9 cellular contexts compared by ENCODE assay signal in genomic region chr3:46440531-46441294, GRCh38. TPM values are rescaled to one million over a fixed set of nuclear protein-coding genes. Genes with fewer than 3 reads are reported as not detected.
DNase-seq lines count a peak whose midpoint lies in the region; ATAC-seq, FAIRE-seq and TF ChIP-seq lines count a peak whose summit lies in the region.
"Had no signal": no experiment of that assay in that cellular context is flagged by ENCODE, and none has a peak within 500 bp of the region (broad histone marks: within the 10 kb centered on the region; RNA-seq: fewer than 3 reads in every experiment).

No MANE protein-coding gene starts in this region.

- no peak overlapping the region for H3K4me3 Mint-ChIP-seq in MCF 10A (ENCODE audit: unreplicated experiment)

- BruUV-seq in MCF 10A (replicated peaks; lab: Mats Ljungman, UMichigan), result no TSS peak

- no peaks in the 10 kb centered on the region for H3K36me3 ChIP-seq in mucosa of descending colon (ENCODE audit: low read depth)

- H3K4me1 ChIP-seq in mucosa of descending colon (ENCODE audit: low read depth), result no peaks in the 10 kb centered on the region
- H3K4me1 ChIP-seq: pancreas had no signal

- no peaks in the 10 kb centered on the region for H3K27me3 Mint-ChIP-seq in MCF 10A (ENCODE audit: insufficient read depth, unreplicated experiment)

- DNase-seq in GM18507 (ENCODE audit: extremely low spot score, insufficient read length, low read depth) (peak; percentile 23), OCI-M1 (lab: John Stamatoyannopoulos, UW) (peak; percentile 64), mucosa of descending colon (no peak), MCF 10A (ENCODE audit: unreplicated experiment) (no peak), SW 1271 (lab: John Stamatoyannopoulos, UW) (no peak), medulla oblongata (ENCODE audit: extremely low spot score) (no peak), HCEC 1CT (no peak)
- DNase-seq: pancreas had no signal

- TF ChIP-seq CTCF in mucosa of descending colon (IDR thresholded peaks at IDR 0.05), result no peak
- TF ChIP-seq CTCF in MCF 10A (IDR thresholded peaks at IDR 0.05; ENCODE audit: unreplicated experiment), result no peak

- no peak overlapping the region for H3K27ac Mint-ChIP-seq in MCF 10A (ENCODE audit: low read depth, unreplicated experiment)

- CTCF ChIA-PET in MCF 10A (lab: Yijun Ruan, JAX), result no interaction called here

- H3K36me3 Mint-ChIP-seq in MCF 10A (ENCODE audit: insufficient read depth, unreplicated experiment), result no peaks in the 10 kb centered on the region

- POLR2A ChIA-PET in MCF 10A (lab: Yijun Ruan, JAX), result no interaction called here

- ATAC-seq in HG02642 (IDR thresholded peaks at IDR 0.05; ENCODE audit: poor library complexity, unreplicated experiment) (peak; percentile 59), mucosa of descending colon (peak; percentile 80)

- H3K4me3 ChIP-seq in mucosa of descending colon, result no peak overlapping the region
- H3K4me3 ChIP-seq: pancreas had no signal

- H3K9me3 ChIP-seq in mucosa of descending colon, result no peaks in the 10 kb centered on the region
- H3K9me3 ChIP-seq: pancreas had no signal

- no peaks in the 10 kb centered on the region for H3K9me3 Mint-ChIP-seq in MCF 10A (ENCODE audit: unreplicated experiment)

- peak; percentile 91 for FAIRE-seq in GM18507 (lab: Jason Lieb, UNC)
- FAIRE-seq: pancreas had no signal

- intact Hi-C loops in mucosa of descending colon (cut with DNase I, micrococcal nuclease) (no loop called here), MCF 10A (cut with micrococcal nuclease) (loop anchor here (10.0 kb wide), 1 partner anchor 356 kb away; no protein-coding TSS in a partner anchor)

- no peaks in the 10 kb centered on the region for H3K4me1 Mint-ChIP-seq in MCF 10A (ENCODE audit: insufficient read depth, unreplicated experiment)

RNA-seq across cellular contexts. Expression of gene LTF, which starts 24.0 kb away (rescaled TPM):
- total RNA-seq in mucosa of descending colon (1 to 10 TPM; 1.2 to 1.4 (median 1.2) TPM), MCF 10A (2022) (not detected in 2 replicates)

RNA-seq across cellular contexts. Expression of gene CCRL2, which starts 33.7 kb away (rescaled TPM):
- total RNA-seq in mucosa of descending colon (10 to 100 TPM; 10.2 to 23.3 (median 15.7) TPM), MCF 10A (2022) (not detected in 2 replicates)

RNA-seq across cellular contexts. Expression of gene RTP3, which starts 57.1 kb away (rescaled TPM):
- total RNA-seq in mucosa of descending colon (not detected), MCF 10A (2022) (not detected in 2 replicates)
- total RNA-seq: pancreas had no signal

Comparison
In these comparisons a context has a peak if more than half of its experiments do, and no peak if none do; other contexts are left out.
1. DNase-seq: peak in GM18507 (single experiment) and OCI-M1 (single experiment); none in mucosa of descending colon (0 of 3), MCF 10A (single experiment), SW 1271 (0 of 2), medulla oblongata (single experiment) and HCEC 1CT (single experiment).
2. RNA of gene CCRL2, which starts 33.7 kb away (total RNA-seq): 10.2 to 23.3 TPM in mucosa of descending colon; not detected in MCF 10A; every median in the first group is over 10 times any median in the second.